32 cellular contexts compared by ENCODE assay signal in the genomic region with DNA sequence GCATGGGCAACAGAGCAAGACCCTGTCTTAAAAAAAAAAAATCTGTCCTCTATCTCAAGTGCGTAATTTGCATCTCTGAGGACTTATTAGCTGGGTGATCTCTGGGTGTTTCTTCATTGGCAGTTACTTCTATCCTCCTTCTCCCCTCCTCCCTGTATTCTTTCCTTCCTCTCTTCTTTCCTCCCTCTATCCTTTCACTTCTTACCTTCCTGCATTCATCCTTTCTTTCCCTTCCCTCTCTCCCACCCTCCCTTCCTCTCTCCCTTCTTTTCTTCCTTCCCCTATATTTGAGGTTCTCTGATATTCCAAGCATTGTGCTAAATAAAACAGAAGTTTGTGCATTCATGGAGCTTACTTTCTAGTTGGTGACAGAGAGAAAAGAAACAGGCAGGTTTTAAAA.
"Had no signal": no experiment of that assay in that cellular context is flagged by ENCODE, and none has a peak within 500 bp of the region (broad histone marks: within the 10 kb centered on the region; RNA-seq: fewer than 3 reads in every experiment).

No MANE protein-coding gene starts in this region.

- H3K27ac Mint-ChIP-seq: activated CD4-positive, alpha-beta memory T cell treated with anti-CD3 and anti-CD28 coated beads, Interleukin-2, amount 10 ng/mL, durations not matched to agents 7 days and 5 days; activated CD8-positive, alpha-beta memory T cell treated with anti-CD3 and anti-CD28 coated beads, Interleukin-2, amount 10 ng/mL, durations not matched to agents 7 days and 5 days; activated naive CD8-positive, alpha-beta T cell treated with anti-CD3 and anti-CD28 coated beads, Interleukin-2, amount 10 ng/mL, durations not matched to agents 7 days and 5 days had no signal

- H3K27ac ChIP-seq: ascending aorta, Peyer's patch, WERI-Rb-1 had no signal

- H3K4me3 Mint-ChIP-seq: activated CD4-positive, alpha-beta memory T cell treated with anti-CD3 and anti-CD28 coated beads, Interleukin-2, amount 10 ng/mL, durations not matched to agents 7 days and 5 days; activated CD8-positive, alpha-beta memory T cell treated with anti-CD3 and anti-CD28 coated beads, Interleukin-2, amount 10 ng/mL, durations not matched to agents 7 days and 5 days; activated naive CD4-positive, alpha-beta T cell treated with anti-CD3 and anti-CD28 coated beads, Interleukin-2, amount 50 U/mL, for 24 hours; activated naive CD8-positive, alpha-beta T cell treated with anti-CD3 and anti-CD28 coated beads, Interleukin-2, amount 10 ng/mL, durations not matched to agents 7 days and 5 days had no signal

- H3K4me3 ChIP-seq: ascending aorta, Peyer's patch had no signal

- H3K4me1 ChIP-seq: ascending aorta, Peyer's patch had no signal

- H3K27me3 Mint-ChIP-seq: activated CD4-positive, alpha-beta memory T cell treated with anti-CD3 and anti-CD28 coated beads, Interleukin-2, amount 10 ng/mL, durations not matched to agents 7 days and 5 days; activated CD8-positive, alpha-beta memory T cell treated with anti-CD3 and anti-CD28 coated beads, Interleukin-2, amount 10 ng/mL, durations not matched to agents 7 days and 5 days; activated naive CD4-positive, alpha-beta T cell treated with anti-CD3 and anti-CD28 coated beads, Interleukin-2, amount 50 U/mL, for 24 hours; activated naive CD8-positive, alpha-beta T cell treated with anti-CD3 and anti-CD28 coated beads, Interleukin-2, amount 10 ng/mL, durations not matched to agents 7 days and 5 days had no signal

- DNase-seq: activated CD4-positive, alpha-beta memory T cell treated with anti-CD3 and anti-CD28 coated beads, Interleukin-2, amount 10 ng/mL, durations not matched to agents 7 days and 5 days; activated CD4-positive, alpha-beta T cell treated with anti-CD3 and anti-CD28 coated beads for 1 hour; activated CD4-positive, alpha-beta T cell treated with anti-CD3 and anti-CD28 coated beads for 48 hours; activated CD4-positive, CD25-positive, alpha-beta regulatory T cell; activated CD8-positive, alpha-beta memory T cell treated with anti-CD3 and anti-CD28 coated beads for 24 hours; activated CD8-positive, alpha-beta memory T cell treated with anti-CD3 and anti-CD28 coated beads, Interleukin-2, amount 10 ng/mL, durations not matched to agents 7 days and 5 days; activated CD8-positive, alpha-beta memory T cell treated with anti-CD3 and anti-CD28 coated beads, Interleukin-2, amount 50 U/mL, for 48 hours; activated effector memory CD4-positive, alpha-beta T cell treated with Interleukin-2 at 50 U/mL for 16 hours; activated naive CD8-positive, alpha-beta T cell treated with anti-CD3 and anti-CD28 coated beads, Interleukin-2, amount 10 ng/mL, durations not matched to agents 7 days and 5 days; activated T-cell treated with anti-CD3 and anti-CD28 coated beads, Interleukin-2, amount 50 U/mL, for 48 hours; amygdala; NCI-H1092 treated with DMSO at 0.1 percent for 48 hours; NCI-H1417; NCI-H146; NCI-H187; NCI-H2029 treated with DMSO at 0.1 percent for 48 hours; NCI-H2107; NCI-H2171; NCI-H510A; NCI-H526; NCI-H748 treated with DMSO at 0.1 percent for 48 hours; NK-92 treated with Interleukin-12 subunit alpha and Interleukin-12 subunit beta, amount 100 ng/mL, for 24 hours; PC-3; Peyer's patch; RPMI8226; SW 1271; T-helper 1 cell; T-helper 2 cell; T1000; WERI-Rb-1 had no signal

- H3K9me3 ChIP-seq: ascending aorta, Peyer's patch had no signal

- H3K9me3 Mint-ChIP-seq: activated CD4-positive, alpha-beta memory T cell treated with anti-CD3 and anti-CD28 coated beads, Interleukin-2, amount 10 ng/mL, durations not matched to agents 7 days and 5 days; activated naive CD4-positive, alpha-beta T cell treated with anti-CD3 and anti-CD28 coated beads, Interleukin-2, amount 50 U/mL, for 24 hours; activated naive CD8-positive, alpha-beta T cell treated with anti-CD3 and anti-CD28 coated beads, Interleukin-2, amount 10 ng/mL, durations not matched to agents 7 days and 5 days had no signal

- ATAC-seq: activated CD8-positive, alpha-beta memory T cell treated with anti-CD3 and anti-CD28 coated beads, Interleukin-2, amount 10 ng/mL, durations not matched to agents 7 days and 5 days; PC-3 had no signal

- H3K27me3 ChIP-seq: ascending aorta, Peyer's patch had no signal
